ENCODE assay signal across 13 cellular contexts in the genomic region with DNA sequence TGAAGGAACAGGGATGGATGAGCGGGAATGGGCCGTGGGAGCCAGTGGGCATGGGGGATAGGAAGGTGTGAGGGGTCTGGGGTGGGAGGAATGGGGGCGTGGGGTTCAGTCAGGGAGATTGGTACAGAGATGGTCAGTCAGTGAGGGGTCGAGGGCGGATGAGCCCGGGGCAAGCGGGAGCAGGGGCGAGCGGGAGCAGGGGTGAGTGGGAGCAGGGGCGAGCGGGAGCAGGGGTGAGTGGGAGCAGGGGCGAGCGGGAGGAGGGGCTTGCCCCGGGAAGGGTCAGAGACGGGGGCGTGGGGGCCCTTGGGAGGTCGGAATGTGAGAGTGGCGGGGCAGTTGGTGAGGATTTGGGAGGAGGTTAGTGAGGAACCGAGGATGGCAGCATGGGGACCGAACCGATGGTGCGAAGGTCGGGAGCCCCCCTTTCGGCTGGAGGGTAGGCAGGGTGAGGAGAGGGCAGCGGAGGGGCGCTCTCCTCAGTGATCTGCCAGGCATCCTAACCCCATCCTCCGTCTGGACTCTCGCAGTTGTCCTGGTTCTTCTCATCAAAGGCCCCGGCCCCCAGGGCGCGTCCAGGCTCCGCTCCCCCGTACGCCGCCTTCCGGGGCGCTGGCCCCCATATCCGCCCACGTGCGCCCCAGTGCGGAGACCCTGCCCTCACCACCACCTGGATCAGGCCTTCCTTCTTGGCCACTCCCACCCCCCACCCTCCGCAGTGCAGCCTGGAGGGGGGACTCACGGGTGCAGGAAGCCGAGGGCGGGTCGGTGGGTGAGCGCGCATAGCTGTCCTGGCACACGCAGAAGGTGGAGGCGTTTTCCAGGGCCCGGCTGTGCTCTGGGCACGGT. TPM values are rescaled to one million over a fixed set of nuclear protein-coding genes. Genes with fewer than 3 reads are reported as not detected.
DNase-seq lines count a peak whose midpoint lies in the region; ATAC-seq, FAIRE-seq and TF ChIP-seq lines count a peak whose summit lies in the region.
"Had no signal": no experiment of that assay in that cellular context is flagged by ENCODE, and none has a peak within 500 bp of the region (broad histone marks: within the 10 kb centered on the region; RNA-seq: fewer than 3 reads in every experiment).

No MANE protein-coding gene starts in this region.

- POLR2A ChIA-PET in activated CD8-positive, alpha-beta T cell treated with anti-CD3 and anti-CD28 coated beads, Interleukin-2, amount 10 ng/mL, durations not matched to agents 7 days and 5 days (lab: Charles Lee), result no interaction called here

- ATAC-seq in stimulated activated naive CD8-positive, alpha-beta T cell treated with anti-CD3 and anti-CD28 coated beads, Interleukin-15, amount 100 ng/mL, for 72 hours, result no peak
- no peak for ATAC-seq in stimulated activated naive CD8-positive, alpha-beta T cell treated with anti-CD3 and anti-CD28 coated beads, Interleukin-15, Interleukin-2, amounts not matched to agents 100 U/mL and 50 U/mL, for 24 hours
- ATAC-seq in activated CD8-positive, alpha-beta T cell treated with anti-CD3 and anti-CD28 coated beads, Interleukin-2, amount 10 ng/mL, durations not matched to agents 7 days and 5 days, result no peak
- ATAC-seq in HG02852 (IDR thresholded peaks at IDR 0.05; ENCODE audit: unreplicated experiment) (no peak), GM18873 (IDR thresholded peaks at IDR 0.05; ENCODE audit: low FRiP score, unreplicated experiment) (no peak)

- no peaks in the 10 kb centered on the region for H3K36me3 Mint-ChIP-seq in activated CD8-positive, alpha-beta T cell treated with anti-CD3 and anti-CD28 coated beads, Interleukin-2, amount 10 ng/mL, durations not matched to agents 7 days and 5 days (ENCODE audit: low read depth)
- H3K36me3 Mint-ChIP-seq in immature natural killer cell, result no peaks in the 10 kb centered on the region
- H3K36me3 Mint-ChIP-seq: CD14-positive monocyte had no signal

- TF ChIP-seq CTCF in D721Med (IDR thresholded peaks at IDR 0.05; ENCODE audit: insufficient read depth, missing control alignments), result no peak

- H3K4me1 Mint-ChIP-seq in stimulated activated naive CD8-positive, alpha-beta T cell treated with anti-CD3 and anti-CD28 coated beads, Interleukin-15, amount 100 ng/mL, for 72 hours, result peaks cover 33% of the 10 kb centered on the region
- peaks cover 7% of the 10 kb centered on the region for H3K4me1 Mint-ChIP-seq in activated CD8-positive, alpha-beta T cell treated with anti-CD3 and anti-CD28 coated beads, Interleukin-2, amount 10 ng/mL, durations not matched to agents 7 days and 5 days (ENCODE audit: low read depth)
- H3K4me1 Mint-ChIP-seq in immature natural killer cell, result peaks cover 0 to 7% of the 10 kb centered on the region in 2 donors

- H3K27me3 Mint-ChIP-seq in stimulated activated naive CD8-positive, alpha-beta T cell treated with anti-CD3 and anti-CD28 coated beads, Interleukin-15, amount 100 ng/mL, for 72 hours, result peaks cover 73% of the 10 kb centered on the region
- peaks cover 41% of the 10 kb centered on the region for H3K27me3 Mint-ChIP-seq in activated CD8-positive, alpha-beta T cell treated with anti-CD3 and anti-CD28 coated beads, Interleukin-2, amount 10 ng/mL, durations not matched to agents 7 days and 5 days (ENCODE audit: low read depth)
- H3K27me3 Mint-ChIP-seq in immature natural killer cell (ENCODE audit: low read depth in 3 of 3), result peaks cover 11 to 14% (median 13%) of the 10 kb centered on the region in 3 donors

- no peak for DNase-seq in stimulated activated naive CD8-positive, alpha-beta T cell treated with anti-CD3 and anti-CD28 coated beads, Interleukin-15, amount 100 ng/mL, for 72 hours
- DNase-seq in stimulated activated naive CD8-positive, alpha-beta T cell treated with anti-CD3 and anti-CD28 coated beads, Interleukin-15, Interleukin-2, amounts not matched to agents 100 U/mL and 50 U/mL, for 24 hours, result no peak
- no peak for DNase-seq in activated CD8-positive, alpha-beta T cell treated with anti-CD3 and anti-CD28 coated beads, Interleukin-2, amount 10 ng/mL, durations not matched to agents 7 days and 5 days
- no peak for DNase-seq in immature natural killer cell
- DNase-seq in D721Med (ENCODE audit: insufficient read length, low spot score), result no peak
- no peak for DNase-seq in AML-193 (lab: John Stamatoyannopoulos, UW)
- DNase-seq: T-helper 9 cell had no signal

- H3K9me3 Mint-ChIP-seq in stimulated activated naive CD8-positive, alpha-beta T cell treated with anti-CD3 and anti-CD28 coated beads, Interleukin-15, amount 100 ng/mL, for 72 hours, result no peaks in the 10 kb centered on the region
- H3K9me3 Mint-ChIP-seq in activated CD8-positive, alpha-beta T cell treated with anti-CD3 and anti-CD28 coated beads, Interleukin-2, amount 10 ng/mL, durations not matched to agents 7 days and 5 days (ENCODE audit: insufficient read depth), result no peaks in the 10 kb centered on the region
- no peaks in the 10 kb centered on the region for H3K9me3 Mint-ChIP-seq in immature natural killer cell

- CTCF ChIA-PET in activated CD8-positive, alpha-beta T cell treated with anti-CD3 and anti-CD28 coated beads, Interleukin-2, amount 10 ng/mL, durations not matched to agents 7 days and 5 days (lab: Charles Lee), result no interaction called here

- H3K27ac Mint-ChIP-seq in stimulated activated naive CD8-positive, alpha-beta T cell treated with anti-CD3 and anti-CD28 coated beads, Interleukin-15, amount 100 ng/mL, for 72 hours, result no peak overlapping the region
- H3K27ac Mint-ChIP-seq in activated CD8-positive, alpha-beta T cell treated with anti-CD3 and anti-CD28 coated beads, Interleukin-2, amount 10 ng/mL, durations not matched to agents 7 days and 5 days, result no peak overlapping the region
- H3K27ac Mint-ChIP-seq in immature natural killer cell, result no peak overlapping the region
- H3K27ac Mint-ChIP-seq: CD14-positive monocyte had no signal

- peak overlapping the region; percentile 46 to 76 for H3K4me3 Mint-ChIP-seq in stimulated activated naive CD8-positive, alpha-beta T cell treated with anti-CD3 and anti-CD28 coated beads, Interleukin-15, amount 100 ng/mL, for 72 hours
- peak overlapping the region; percentile 19 for H3K4me3 Mint-ChIP-seq in activated CD8-positive, alpha-beta T cell treated with anti-CD3 and anti-CD28 coated beads, Interleukin-2, amount 10 ng/mL, durations not matched to agents 7 days and 5 days
- peak overlapping the region in 4 of 5 donors; percentile 25 to 71 (median 55) for H3K4me3 Mint-ChIP-seq in immature natural killer cell

- FAIRE-seq in D721Med (lab: Jason Lieb, UNC), result no peak

RNA-seq across cellular contexts. Expression of gene EPHA10, which starts 11.2 kb away (rescaled TPM):
- total RNA-seq in activated CD8-positive, alpha-beta T cell treated with anti-CD3 and anti-CD28 coated beads, Interleukin-2, amount 10 ng/mL, durations not matched to agents 7 days and 5 days, result not detected
- not detected for polyA plus RNA-seq in immature natural killer cell
- total RNA-seq: dermis blood vessel endothelial cell, mononuclear cell, smooth muscle cell had no signal
- polyA plus RNA-seq: CD14-positive monocyte, smooth muscle cell had no signal

RNA-seq across cellular contexts. Expression of gene MANEAL, which starts 40.0 kb away (rescaled TPM):
- 1 to 10 TPM; 1.2 to 2.5 TPM for total RNA-seq in activated CD8-positive, alpha-beta T cell treated with anti-CD3 and anti-CD28 coated beads, Interleukin-2, amount 10 ng/mL, durations not matched to agents 7 days and 5 days
- 1 to 10 TPM; 1.5 to 2.2 (median 1.7) TPM for polyA plus RNA-seq in immature natural killer cell
- total RNA-seq: smooth muscle cell had no signal

RNA-seq across cellular contexts. Expression of gene C1orf122, which starts 53.9 kb away (rescaled TPM):
- total RNA-seq in activated CD8-positive, alpha-beta T cell treated with anti-CD3 and anti-CD28 coated beads, Interleukin-2, amount 10 ng/mL, durations not matched to agents 7 days and 5 days, result 10 to 100 TPM; 19.1 to 22.2 TPM
- polyA plus RNA-seq in immature natural killer cell, result 10 to 100 TPM; 33.9 to 58.9 (median 39.3) TPM

RNA-seq across cellular contexts. Expression of gene YRDC, which starts 54.3 kb away (rescaled TPM):
- total RNA-seq in activated CD8-positive, alpha-beta T cell treated with anti-CD3 and anti-CD28 coated beads, Interleukin-2, amount 10 ng/mL, durations not matched to agents 7 days and 5 days, result 10 to 100 TPM; 17.1 to 17.3 TPM
- 10 to 100 TPM; 17.7 to 44.1 (median 41.3) TPM for polyA plus RNA-seq in immature natural killer cell
